In the genomic region with DNA sequence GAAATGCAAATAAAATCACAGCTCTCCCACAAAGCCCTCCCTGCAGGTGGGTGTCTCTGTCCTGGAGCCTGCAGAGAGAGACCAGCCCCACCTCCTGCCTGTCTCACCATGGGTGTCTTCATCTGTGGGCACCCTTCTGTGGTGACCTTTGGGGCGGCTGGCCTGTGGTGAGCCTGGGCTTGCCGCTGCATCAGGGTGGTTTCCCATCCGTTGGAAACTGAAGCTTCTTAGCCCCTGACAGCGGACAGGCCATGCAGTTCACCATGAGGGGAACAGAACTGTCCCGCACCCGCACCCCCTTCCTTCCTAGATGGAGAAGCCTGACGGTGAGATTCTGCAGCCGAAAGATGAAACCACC, we compare ENCODE assay signal across 33 cellular contexts. TPM values are rescaled to one million over a fixed set of nuclear protein-coding genes. Genes with fewer than 3 reads are reported as not detected.
DNase-seq lines count a peak whose midpoint lies in the region; ATAC-seq, FAIRE-seq and TF ChIP-seq lines count a peak whose summit lies in the region.
"Had no signal": no experiment of that assay in that cellular context is flagged by ENCODE, and none has a peak within 500 bp of the region (broad histone marks: within the 10 kb centered on the region; RNA-seq: fewer than 3 reads in every experiment).

No MANE protein-coding gene starts in this region.

- intact Hi-C loops in posterior vena cava (cut with DNase I) = no loop called here

- ATAC-seq in SK-N-SH treated with all-trans-retinoic acid at 6 μM for 48 hours (no peak), GM18858 (IDR thresholded peaks at IDR 0.05; ENCODE audit: unreplicated experiment) (no peak), HG03135 (IDR thresholded peaks at IDR 0.05; ENCODE audit: unreplicated experiment) (no peak)
- ATAC-seq in activated T-helper 17 cell treated with anti-CD3 and anti-CD28 coated beads, Interleukin-2, amount 50 U/mL, for 72 hours (replicated peaks) = peak; percentile 66
- ATAC-seq: lower lobe of right lung, PC-3, right cardiac atrium, T-cell had no signal

- H3K27me3 Mint-ChIP-seq in activated T-helper 17 cell treated with anti-CD3 and anti-CD28 coated beads, Interleukin-2, amount 50 U/mL, for 72 hours = peaks cover 11% of the 10 kb centered on the region
- H3K27me3 Mint-ChIP-seq: central memory CD8-positive, alpha-beta T cell had no signal

- no peaks in the 10 kb centered on the region for H3K27me3 ChIP-seq in SK-N-SH (ENCODE audit: insufficient read depth)
- H3K27me3 ChIP-seq: hepatocyte, stomach, transverse colon had no signal

- WGBS in SK-N-SH (ENCODE audit: low lambda C conversion rate) = 45% methylated on average over 8 of the region's 8 CpGs

- no peak overlapping the region for H3K4me3 Mint-ChIP-seq in activated T-helper 17 cell treated with anti-CD3 and anti-CD28 coated beads, Interleukin-2, amount 50 U/mL, for 72 hours
- H3K4me3 Mint-ChIP-seq: central memory CD8-positive, alpha-beta T cell; T-cell had no signal

- peaks cover 3% of the 10 kb centered on the region; the same call in 1 of the 2 replicates for H3K9me3 ChIP-seq in SK-N-SH
- H3K9me3 ChIP-seq: lower lobe of right lung, stomach, transverse colon had no signal

- CTCF ChIA-PET in SK-N-SH (lab: Yijun Ruan, JAX) = interaction anchor here (0.8 to 1.0 kb wide), 3 partner anchors 18 to 235 kb away, joined by 3 to 4 read pairs (median 4); no protein-coding TSS in a partner anchor

- H3F3A ChIP-seq in SK-N-SH (replicated peaks; ENCODE audit: insufficient read depth) = no peaks in the 10 kb centered on the region

- DNase-seq in SK-N-SH = peak; percentile 4
- DNase-seq in 8988T = peak; percentile 3
- DNase-seq in posterior vena cava (ENCODE audit: low spot score) = peak; percentile 56
- DNase-seq in frontal cortex (ENCODE audit: low spot score in 2 of 2) = no peak
- DNase-seq: activated gamma-delta T cell treated with Interleukin-2 at 50 U/mL for 16 hours, AML-193, amygdala, DMS79, foreskin fibroblast, lower lobe of right lung, NCI-H1092, NCI-H2029 treated with DMSO at 0.1 percent for 48 hours, NCI-H345, NCI-H82, PC-3, right cardiac atrium, SHP77, stomach, transverse colon had no signal

- TF ChIP-seq RAD21 in SK-N-SH (IDR thresholded peaks at IDR 0.05; ENCODE audit: low read length) = no peak

- H3K27ac ChIP-seq in SK-N-SH (ENCODE audit: low read depth in 2 of 2, low read length in 1 of 2) = no peak overlapping the region
- H3K27ac ChIP-seq: 22Rv1, hepatocyte, lower lobe of right lung, stomach, transverse colon had no signal

- no peaks in the 10 kb centered on the region for H3K36me3 Mint-ChIP-seq in activated T-helper 17 cell treated with anti-CD3 and anti-CD28 coated beads, Interleukin-2, amount 50 U/mL, for 72 hours (ENCODE audit: low read depth)
- H3K36me3 Mint-ChIP-seq: T-cell had no signal

- no peak for TF ChIP-seq CTCF in SK-N-SH (IDR thresholded peaks at IDR 0.05)

- TF ChIP-seq EP300 in SK-N-SH (IDR thresholded peaks at IDR 0.05; ENCODE audit: borderline replicate concordance in 1 of 2, low read depth in 1 of 2, low read length in 1 of 2) = no peak

- no peaks in the 10 kb centered on the region for H3K36me3 ChIP-seq in SK-N-SH (replicated peaks in 1 of 2; ENCODE audit: control insufficient read depth in 1 of 2, insufficient read depth in 2 of 2, low read length in 1 of 2)
- H3K36me3 ChIP-seq: lower lobe of right lung, stomach, transverse colon had no signal

- H3K4me2 ChIP-seq in SK-N-SH = no peak overlapping the region
- H3K4me2 ChIP-seq: hepatocyte had no signal

- H3K27ac Mint-ChIP-seq in activated T-helper 17 cell treated with anti-CD3 and anti-CD28 coated beads, Interleukin-2, amount 50 U/mL, for 72 hours = no peak overlapping the region
- H3K27ac Mint-ChIP-seq: T-cell had no signal

- H3K9ac ChIP-seq in SK-N-SH = no peak overlapping the region

- no peak overlapping the region for H3K4me3 ChIP-seq in SK-N-SH (ENCODE audit: low read depth in 2 of 2, low read length in 1 of 2)
- H3K4me3 ChIP-seq: hepatocyte, lower lobe of right lung, stomach, transverse colon had no signal

- H3K79me2 ChIP-seq in SK-N-SH (ENCODE audit: insufficient read depth) = no peaks in the 10 kb centered on the region
- H3K79me2 ChIP-seq: hepatocyte had no signal

- no peaks in the 10 kb centered on the region for H3K4me1 Mint-ChIP-seq in activated T-helper 17 cell treated with anti-CD3 and anti-CD28 coated beads, Interleukin-2, amount 50 U/mL, for 72 hours
- H3K4me1 Mint-ChIP-seq: central memory CD8-positive, alpha-beta T cell; T-cell had no signal

- no peaks in the 10 kb centered on the region for H4K20me1 ChIP-seq in SK-N-SH (ENCODE audit: insufficient read depth)

- H3K9me3 Mint-ChIP-seq in activated T-helper 17 cell treated with anti-CD3 and anti-CD28 coated beads, Interleukin-2, amount 50 U/mL, for 72 hours = peaks cover 5% of the 10 kb centered on the region
- H3K9me3 Mint-ChIP-seq: central memory CD8-positive, alpha-beta T cell; T-cell had no signal

- no peaks in the 10 kb centered on the region for H3K9me2 ChIP-seq in SK-N-SH

- no peaks in the 10 kb centered on the region for H3K4me1 ChIP-seq in SK-N-SH (ENCODE audit: control insufficient read depth in 1 of 2, insufficient read depth in 2 of 2, low read depth in 1 of 2, low read length in 1 of 2)
- H3K4me1 ChIP-seq: lower lobe of right lung, transverse colon had no signal

- POLR2A ChIA-PET in SK-N-SH (lab: Yijun Ruan, JAX) = no interaction called here

- no peak overlapping the region for H2AFZ ChIP-seq in SK-N-SH (ENCODE audit: low read depth)
- H2AFZ ChIP-seq: hepatocyte had no signal

- FAIRE-seq in frontal cortex (lab: Jason Lieb, UNC) = no peak
- FAIRE-seq: HTR-8/SVneo, islet of Langerhans had no signal

TF ChIP-seq in SK-N-SH, 30 proteins besides CTCF, POLR2A, EP300 and RAD21:
- TF ChIP-seq, protein P1, sequence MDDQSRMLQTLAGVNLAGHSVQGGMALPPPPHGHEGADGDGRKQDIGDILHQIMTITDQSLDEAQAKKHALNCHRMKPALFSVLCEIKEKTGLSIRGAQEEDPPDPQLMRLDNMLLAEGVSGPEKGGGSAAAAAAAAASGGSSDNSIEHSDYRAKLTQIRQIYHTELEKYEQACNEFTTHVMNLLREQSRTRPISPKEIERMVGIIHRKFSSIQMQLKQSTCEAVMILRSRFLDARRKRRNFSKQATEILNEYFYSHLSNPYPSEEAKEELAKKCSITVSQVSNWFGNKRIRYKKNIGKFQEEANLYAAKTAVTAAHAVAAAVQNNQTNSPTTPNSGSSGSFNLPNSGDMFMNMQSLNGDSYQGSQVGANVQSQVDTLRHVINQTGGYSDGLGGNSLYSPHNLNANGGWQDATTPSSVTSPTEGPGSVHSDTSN (IDR thresholded peaks at IDR 0.05) = no peak
- TF ChIP-seq, protein P2, sequence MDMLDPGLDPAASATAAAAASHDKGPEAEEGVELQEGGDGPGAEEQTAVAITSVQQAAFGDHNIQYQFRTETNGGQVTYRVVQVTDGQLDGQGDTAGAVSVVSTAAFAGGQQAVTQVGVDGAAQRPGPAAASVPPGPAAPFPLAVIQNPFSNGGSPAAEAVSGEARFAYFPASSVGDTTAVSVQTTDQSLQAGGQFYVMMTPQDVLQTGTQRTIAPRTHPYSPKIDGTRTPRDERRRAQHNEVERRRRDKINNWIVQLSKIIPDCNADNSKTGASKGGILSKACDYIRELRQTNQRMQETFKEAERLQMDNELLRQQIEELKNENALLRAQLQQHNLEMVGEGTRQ (IDR thresholded peaks at IDR 0.05; ENCODE audit: borderline replicate concordance, low read depth, low read length) = no peak
- TF ChIP-seq RCOR1 (IDR thresholded peaks at IDR 0.05; ENCODE audit: low read length) = no peak

TF ChIP-seq in SK-N-SH treated with all-trans-retinoic acid at 6 μM for 48 hours, 23 proteins besides CTCF, POLR2A, EP300 and RAD21:
- TF ChIP-seq ESRRG (CRISPR knock-in tag; IDR thresholded peaks at IDR 0.05) = no peak
- no peak for TF ChIP-seq CSDC2 (CRISPR knock-in tag; IDR thresholded peaks at IDR 0.05)
- no peak for TF ChIP-seq ZNF565 (CRISPR knock-in tag; conservative IDR thresholded peaks at IDR 0.05; ENCODE audit: low read depth)
- TF ChIP-seq, protein P3, sequence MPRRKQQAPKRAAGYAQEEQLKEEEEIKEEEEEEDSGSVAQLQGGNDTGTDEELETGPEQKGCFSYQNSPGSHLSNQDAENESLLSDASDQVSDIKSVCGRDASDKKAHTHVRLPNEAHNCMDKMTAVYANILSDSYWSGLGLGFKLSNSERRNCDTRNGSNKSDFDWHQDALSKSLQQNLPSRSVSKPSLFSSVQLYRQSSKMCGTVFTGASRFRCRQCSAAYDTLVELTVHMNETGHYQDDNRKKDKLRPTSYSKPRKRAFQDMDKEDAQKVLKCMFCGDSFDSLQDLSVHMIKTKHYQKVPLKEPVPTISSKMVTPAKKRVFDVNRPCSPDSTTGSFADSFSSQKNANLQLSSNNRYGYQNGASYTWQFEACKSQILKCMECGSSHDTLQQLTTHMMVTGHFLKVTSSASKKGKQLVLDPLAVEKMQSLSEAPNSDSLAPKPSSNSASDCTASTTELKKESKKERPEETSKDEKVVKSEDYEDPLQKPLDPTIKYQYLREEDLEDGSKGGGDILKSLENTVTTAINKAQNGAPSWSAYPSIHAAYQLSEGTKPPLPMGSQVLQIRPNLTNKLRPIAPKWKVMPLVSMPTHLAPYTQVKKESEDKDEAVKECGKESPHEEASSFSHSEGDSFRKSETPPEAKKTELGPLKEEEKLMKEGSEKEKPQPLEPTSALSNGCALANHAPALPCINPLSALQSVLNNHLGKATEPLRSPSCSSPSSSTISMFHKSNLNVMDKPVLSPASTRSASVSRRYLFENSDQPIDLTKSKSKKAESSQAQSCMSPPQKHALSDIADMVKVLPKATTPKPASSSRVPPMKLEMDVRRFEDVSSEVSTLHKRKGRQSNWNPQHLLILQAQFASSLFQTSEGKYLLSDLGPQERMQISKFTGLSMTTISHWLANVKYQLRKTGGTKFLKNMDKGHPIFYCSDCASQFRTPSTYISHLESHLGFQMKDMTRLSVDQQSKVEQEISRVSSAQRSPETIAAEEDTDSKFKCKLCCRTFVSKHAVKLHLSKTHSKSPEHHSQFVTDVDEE (CRISPR knock-in tag; IDR thresholded peaks at IDR 0.05) = no peak

RNA-seq across cellular contexts. Expression of a gene that starts 42.3 kb away (rescaled TPM):
- polyA plus RNA-seq in SK-N-SH (2012; rRNA removed) = 0.02 TPM in 1 of 2 replicates, not detected in the other
- polyA plus RNA-seq in SK-N-SH (2012; cell fraction: cytosol; rRNA removed) = 0.01 TPM in 1 of 2 replicates, not detected in the other
- polyA plus RNA-seq in SK-N-SH (2012; cell fraction: nucleus; rRNA removed) = 0.01 and 0.08 TPM in 2 replicates
- total RNA-seq in activated T-helper 17 cell treated with anti-CD3 and anti-CD28 coated beads, Interleukin-2, amount 50 U/mL, for 72 hours = not detected
- total RNA-seq in posterior vena cava (under 1 TPM in 1 of 2 donors, not detected in 1; 0.14 TPM), frontal cortex (not detected)
- total RNA-seq: activated CD8-positive, alpha-beta memory T cell treated with anti-CD3 and anti-CD28 coated beads for 36 hours; epithelial cell of proximal tubule; H7; lower lobe of right lung; myocyte; PC-3; T-cell had no signal
- polyA plus RNA-seq: hepatocyte had no signal

Comparison
In these comparisons a context has a peak if more than half of its experiments do, and no peak if none do; other contexts are left out.
1. DNase-seq: peak in SK-N-SH (single experiment), 8988T (single experiment) and posterior vena cava (single experiment); none in frontal cortex (0 of 2).